In the genomic region with DNA sequence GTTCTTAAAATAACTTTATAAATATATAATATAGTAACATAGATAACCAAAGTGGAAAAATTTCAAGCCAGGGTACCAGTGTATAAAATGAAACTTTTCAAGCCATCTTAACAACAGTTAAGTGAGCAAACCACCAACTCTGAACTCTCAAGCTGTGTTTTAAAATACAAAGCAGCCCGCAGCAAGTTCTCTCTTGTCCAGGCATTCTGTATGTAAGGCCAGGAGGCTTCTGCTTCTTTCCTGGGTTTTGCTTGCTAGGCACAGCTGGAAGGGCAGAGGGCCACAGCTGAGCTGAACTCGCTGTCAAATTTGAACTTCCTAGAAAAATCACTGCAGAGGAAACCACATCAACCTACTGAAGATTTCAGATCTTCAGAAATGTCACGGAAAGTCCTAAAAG, we compare ENCODE assay signal across 34 cellular contexts.
"Had no signal": no experiment of that assay in that cellular context is flagged by ENCODE, and none has a peak within 500 bp of the region (broad histone marks: within the 10 kb centered on the region; RNA-seq: fewer than 3 reads in every experiment).

No MANE protein-coding gene starts in this region.

- FAIRE-seq: astrocyte, TTC549 had no signal

- H3K4me3 Mint-ChIP-seq: activated CD4-positive, alpha-beta T cell treated with anti-CD3 and anti-CD28 coated beads, Interleukin-2, amount 10 ng/mL, durations not matched to agents 24 days and 14 days; activated CD8-positive, alpha-beta T cell treated with anti-CD3 and anti-CD28 coated beads for 36 hours; activated naive CD4-positive, alpha-beta T cell treated with anti-CD3 and anti-CD28 coated beads, Interleukin-2, amount 50 U/mL, for 24 hours; activated naive CD8-positive, alpha-beta T cell treated with anti-CD3 and anti-CD28 coated beads, Interleukin-2, amount 10 ng/mL, durations not matched to agents 7 days and 5 days; activated T-cell treated with anti-CD3 and anti-CD28 coated beads, Interleukin-2, amount 50 U/mL, for 24 hours; central memory CD8-positive, alpha-beta T cell; T-helper 1 cell treated with Interleukin-12 subunit alpha and Interleukin-12 subunit beta and Interleukin-4 antibody, amounts not matched to agents 30 μg/mL and 1 μg/mL, for 36 hours; T-helper 2 cell treated with Interferon-gamma antibody and Interleukin-4, amounts not matched to agents 5 μg/mL and 100 μg/mL, for 36 hours had no signal

- ATAC-seq: activated CD8-positive, alpha-beta T cell treated with anti-CD3 and anti-CD28 coated beads for 36 hours; body of pancreas; PC-3 had no signal

- H3K4me3 ChIP-seq: adrenal gland, body of pancreas, MG63, Peyer's patch, SJSA1 had no signal

- H3K27me3 Mint-ChIP-seq: activated CD4-positive, alpha-beta T cell treated with anti-CD3 and anti-CD28 coated beads, Interleukin-2, amount 10 ng/mL, durations not matched to agents 24 days and 14 days; activated CD8-positive, alpha-beta T cell treated with anti-CD3 and anti-CD28 coated beads for 36 hours; activated naive CD4-positive, alpha-beta T cell treated with anti-CD3 and anti-CD28 coated beads, Interleukin-2, amount 50 U/mL, for 24 hours; activated naive CD8-positive, alpha-beta T cell treated with anti-CD3 and anti-CD28 coated beads, Interleukin-2, amount 10 ng/mL, durations not matched to agents 7 days and 5 days; activated T-cell treated with anti-CD3 and anti-CD28 coated beads, Interleukin-2, amount 50 U/mL, for 24 hours; central memory CD8-positive, alpha-beta T cell had no signal

- DNase-seq: activated CD4-positive, alpha-beta T cell treated with anti-CD3 and anti-CD28 coated beads, Interleukin-2, amount 10 ng/mL, durations not matched to agents 24 days and 14 days; activated CD4-positive, alpha-beta T cell treated with anti-CD3 and anti-CD28 coated beads, Interleukin-2, amount 50 U/mL, for 4 hours; activated CD8-positive, alpha-beta T cell treated with anti-CD3 and anti-CD28 coated beads for 36 hours; activated gamma-delta T cell; activated naive CD4-positive, alpha-beta T cell treated with Interleukin-2 at 50 U/mL for 16 hours; activated naive CD8-positive, alpha-beta T cell treated with anti-CD3 and anti-CD28 coated beads, Interleukin-2, amount 10 ng/mL, durations not matched to agents 7 days and 5 days; activated T-cell treated with anti-CD3 and anti-CD28 coated beads, Interleukin-2, amount 50 U/mL, for 24 hours; adrenal gland; body of pancreas; KG1; MG63; NCI-H1048; NCI-H1105 treated with DMSO at 0.1 percent for 48 hours; NCI-H1436; NCI-H1694; NCI-H1930; NCI-H2171; NCI-H510A; NCI-H526; NCI-H748 treated with DMSO at 0.1 percent for 48 hours; NK-92 treated with Interleukin-12 subunit alpha and Interleukin-12 subunit beta, amount 100 ng/mL, for 24 hours; PC-3; Peyer's patch; RPMI8226; SHP77 treated with DMSO at 0.1 percent for 48 hours; SK-N-SH had no signal

- H3K27ac Mint-ChIP-seq: activated CD4-positive, alpha-beta T cell treated with anti-CD3 and anti-CD28 coated beads, Interleukin-2, amount 10 ng/mL, durations not matched to agents 24 days and 14 days; activated CD8-positive, alpha-beta T cell treated with anti-CD3 and anti-CD28 coated beads for 36 hours; activated naive CD4-positive, alpha-beta T cell treated with anti-CD3 and anti-CD28 coated beads, Interleukin-2, amount 50 U/mL, for 24 hours; activated naive CD8-positive, alpha-beta T cell treated with anti-CD3 and anti-CD28 coated beads, Interleukin-2, amount 10 ng/mL, durations not matched to agents 7 days and 5 days; activated T-cell treated with anti-CD3 and anti-CD28 coated beads, Interleukin-2, amount 50 U/mL, for 24 hours; activated T-helper 2 cell treated with anti-CD3 and anti-CD28 coated beads, Interferon-gamma antibody, Interleukin-2, Interleukin-4, amounts not matched to agents 10 μg/mL and 5 μg/mL and 100 μg/mL, durations not matched to agents 14 hours and 24 hours and 36 hours; T-helper 1 cell treated with Interleukin-12 subunit alpha and Interleukin-12 subunit beta and Interleukin-4 antibody, amounts not matched to agents 30 μg/mL and 1 μg/mL, for 36 hours; T-helper 2 cell treated with Interferon-gamma antibody and Interleukin-4, amounts not matched to agents 5 μg/mL and 100 μg/mL, for 36 hours had no signal

- H3K9me3 Mint-ChIP-seq: activated CD4-positive, alpha-beta T cell treated with anti-CD3 and anti-CD28 coated beads, Interleukin-2, amount 10 ng/mL, durations not matched to agents 24 days and 14 days; activated CD8-positive, alpha-beta T cell treated with anti-CD3 and anti-CD28 coated beads for 36 hours; activated naive CD4-positive, alpha-beta T cell treated with anti-CD3 and anti-CD28 coated beads, Interleukin-2, amount 50 U/mL, for 24 hours; activated naive CD8-positive, alpha-beta T cell treated with anti-CD3 and anti-CD28 coated beads, Interleukin-2, amount 10 ng/mL, durations not matched to agents 7 days and 5 days; activated T-cell treated with anti-CD3 and anti-CD28 coated beads, Interleukin-2, amount 50 U/mL, for 24 hours; activated T-helper 2 cell treated with anti-CD3 and anti-CD28 coated beads, Interferon-gamma antibody, Interleukin-2, Interleukin-4, amounts not matched to agents 10 μg/mL and 5 μg/mL and 100 μg/mL, durations not matched to agents 14 hours and 24 hours and 36 hours; central memory CD8-positive, alpha-beta T cell; T-helper 1 cell treated with Interleukin-12 subunit alpha and Interleukin-12 subunit beta and Interleukin-4 antibody, amounts not matched to agents 30 μg/mL and 1 μg/mL, for 36 hours; T-helper 2 cell treated with Interferon-gamma antibody and Interleukin-4, amounts not matched to agents 5 μg/mL and 100 μg/mL, for 36 hours had no signal
